In genomic region chr5:141477169-141477568, GRCh38 we compare ENCODE assay signal across 10 cellular contexts. TPM values are rescaled to one million over a fixed set of nuclear protein-coding genes. Genes with fewer than 3 reads are reported as not detected.
DNase-seq lines count a peak whose midpoint lies in the region; ATAC-seq and TF ChIP-seq lines count a peak whose summit lies in the region.
"Had no signal": no experiment of that assay in that cellular context is flagged by ENCODE, and none has a peak within 500 bp of the region (broad histone marks: within the 10 kb centered on the region; RNA-seq: fewer than 3 reads in every experiment).

No MANE protein-coding gene starts in this region.

- no peak for TF ChIP-seq EP300 in upper lobe of left lung (IDR thresholded peaks at IDR 0.05)

- in situ Hi-C loops in mammary epithelial cell (cut with MboI; ENCODE audit: low sequenced_read_pairs in 2 of 2), result loop anchor here (5.0 kb wide), 1 partner anchor 45 kb away; no protein-coding TSS in a partner anchor

- CTCF ChIA-PET in mammary epithelial cell (lab: Charles Lee; ENCODE audit: low non-redundant PET), result no interaction called here

- H3K79me2 ChIP-seq in mammary epithelial cell (ENCODE audit: insufficient read depth, low read length), result peaks cover 42% of the 10 kb centered on the region

- H3K27me3 ChIP-seq in left ventricle myocardium inferior (ENCODE audit: low read depth) (no peaks in the 10 kb centered on the region), mammary epithelial cell (ENCODE audit: insufficient read depth, low read length) (no peaks in the 10 kb centered on the region), mucosa of rectum (ENCODE audit: control insufficient read depth in 2 of 2, insufficient read depth in 2 of 2, low read length in 2 of 2) (peaks cover 0 to 7% of the 10 kb centered on the region in 2 donors), upper lobe of left lung (no peaks in the 10 kb centered on the region)

- intact Hi-C loops in left ventricle myocardium inferior (cut with micrococcal nuclease), result no loop called here
- intact Hi-C loops in cardiac septum (cut with DNase I), result loop anchor here (1.0 to 5.0 kb wide), 4 partner anchors 35 to 80 kb away; no protein-coding TSS in a partner anchor
- intact Hi-C loops in mammary epithelial cell (cut with micrococcal nuclease), result loop anchor here (2.0 to 10.0 kb wide), 3 partner anchors 44 to 142 kb away; partner anchors contain the start of genes PCDHGA1, PCDHGA10 and PCDHGA2

- no peaks in the 10 kb centered on the region for H3K36me3 ChIP-seq in left ventricle myocardium inferior
- H3K36me3 ChIP-seq in mammary epithelial cell (ENCODE audit: insufficient read depth, low read length), result no peaks in the 10 kb centered on the region
- H3K36me3 ChIP-seq in mucosa of rectum (ENCODE audit: control insufficient read depth in 2 of 2, insufficient read depth in 2 of 2, low read length in 2 of 2), result no peaks in the 10 kb centered on the region
- H3K36me3 ChIP-seq in upper lobe of left lung, result peaks cover 0 to 5% (median 0%) of the 10 kb centered on the region in 4 donors

- H3K27ac ChIP-seq in left ventricle myocardium inferior (replicated peaks) (peak overlapping the region; percentile 91), mammary epithelial cell (ENCODE audit: insufficient read depth, low read depth, low read length) (no peak overlapping the region), mucosa of rectum (ENCODE audit: low read depth in 2 of 2, low read length in 2 of 2) (no peak overlapping the region), upper lobe of left lung (peak overlapping the region; percentile 82 to 88 (median 84))
- H3K27ac ChIP-seq: KMS-11 had no signal

- peak overlapping the region; percentile 90 for H2AFZ ChIP-seq in mammary epithelial cell (ENCODE audit: low read depth, low read length)

- no peaks in the 10 kb centered on the region for H4K20me1 ChIP-seq in mammary epithelial cell (ENCODE audit: insufficient read depth, low read length)

- dilution Hi-C loops in mammary epithelial cell (cut with HindIII; ENCODE audit: low sequenced_read_pairs), result no loop called here

- H3K4me3 ChIP-seq in left ventricle myocardium inferior (peak overlapping the region; percentile 73), mammary epithelial cell (replicated peaks in 1 of 3; ENCODE audit: insufficient read depth in 1 of 3, low read depth in 2 of 3, low read length in 3 of 3) (peak overlapping the region; percentile 50 to 73 (median 72)), mucosa of rectum (ENCODE audit: low read length in 2 of 2) (peak overlapping the region; percentile 79 to 88), upper lobe of left lung (peak overlapping the region; percentile 49 to 70 (median 58))

- TF ChIP-seq POLR2A in upper lobe of left lung (IDR thresholded peaks at IDR 0.05), result no peak

- H3K4me2 ChIP-seq in mammary epithelial cell (ENCODE audit: insufficient read depth, low read depth, low read length), result peak overlapping the region; percentile 84
- H3K4me2 ChIP-seq: KMS-11 had no signal

- H3K4me1 ChIP-seq in left ventricle myocardium inferior (peaks cover 62% of the 10 kb centered on the region), mammary epithelial cell (ENCODE audit: insufficient read depth, low read length) (peaks cover 25% of the 10 kb centered on the region), mucosa of rectum (ENCODE audit: control insufficient read depth in 2 of 2, insufficient read depth in 2 of 2, low read length in 2 of 2) (peaks cover 23% of the 10 kb centered on the region in 2 donors), upper lobe of left lung (peaks cover 21 to 52% (median 34%) of the 10 kb centered on the region in 4 donors)

- TF ChIP-seq CTCF in left ventricle myocardium inferior (IDR thresholded peaks at IDR 0.05; ENCODE audit: borderline replicate concordance), result no peak
- TF ChIP-seq CTCF in mammary epithelial cell (conservative IDR thresholded peaks at IDR 0.05 in 1 of 2, IDR thresholded peaks at IDR 0.05 in 1 of 2; ENCODE audit: extremely low read depth in 1 of 2, insufficient read depth in 1 of 2, low read depth in 1 of 2, low read length in 2 of 2), result no peak
- TF ChIP-seq CTCF in upper lobe of left lung (IDR thresholded peaks at IDR 0.05), result no peak

- WGBS in mammary epithelial cell (ENCODE audit: low coverage, missing lambda C conversion rate), result 9% methylated on average over 17 of the region's 17 CpGs
- 29 to 34% methylated on average over 16 to 17 of the region's 17 CpGs for WGBS in upper lobe of left lung, 2 donors

- DNase-seq in left ventricle myocardium inferior (no peak), cardiac septum (ENCODE audit: low spot score) (no peak), mammary epithelial cell (no peak), upper lobe of left lung (no peak), OCI-M2 (lab: John Stamatoyannopoulos, UW; ENCODE audit: unreplicated experiment) (no peak), NCI-H69 (lab: John Stamatoyannopoulos, UW) (no peak)
- DNase-seq: stimulated activated CD4-positive, alpha-beta T cell treated with anti-CD3 and anti-CD28 coated beads, Interleukin-4, amount 100 ng/mL, for 24 hours had no signal

- ATAC-seq in upper lobe of left lung (ENCODE audit: low FRiP score in 2 of 2) (no peak), esophagus mucosa (no peak)

- BruUV-seq in mammary epithelial cell (replicated peaks; lab: Mats Ljungman, UMichigan), result no TSS peak

- H3K9ac ChIP-seq in mammary epithelial cell (ENCODE audit: insufficient read depth, low read length), result peak overlapping the region; percentile 95
- H3K9ac ChIP-seq in mucosa of rectum (ENCODE audit: low read depth in 1 of 2, low read length in 2 of 2), result no peak overlapping the region
- H3K9ac ChIP-seq: KMS-11 had no signal

- H3K9me3 ChIP-seq in left ventricle myocardium inferior (replicated peaks) (no peaks in the 10 kb centered on the region), mammary epithelial cell (replicated peaks; ENCODE audit: insufficient read depth, low read length) (no peaks in the 10 kb centered on the region), mucosa of rectum (ENCODE audit: control insufficient read depth in 2 of 2, low read length in 2 of 2) (no peaks in the 10 kb centered on the region), upper lobe of left lung (no peaks in the 10 kb centered on the region)

RNA-seq across cellular contexts. Expression of gene PCDHGC3, which starts 1.4 kb away (rescaled TPM):
- total RNA-seq in left ventricle myocardium inferior (15.6 TPM), cardiac septum (16.9 TPM), mammary epithelial cell (10 to 100 TPM; 74.7 to 76.3 TPM), upper lobe of left lung (100 to 1,000 TPM in 1 of 6 donors, 10 to 100 TPM in 5; 26.4 to 116 (median 50.1) TPM), esophagus mucosa (38.8 TPM)
- polyA plus RNA-seq in mammary epithelial cell, result 48.6 TPM
- 134 TPM for polyA minus RNA-seq in mammary epithelial cell

RNA-seq across cellular contexts. Expression of gene PCDHGC4, which starts 7.7 kb away (rescaled TPM):
- total RNA-seq in left ventricle myocardium inferior (1.8 TPM), cardiac septum (5.8 TPM), mammary epithelial cell (1 to 10 TPM; 1.2 to 2.7 TPM), upper lobe of left lung (10 to 100 TPM in 1 of 6 donors, 1 to 10 TPM in 4, under 1 TPM in 1; 0.69 to 24.7 (median 1.8) TPM), esophagus mucosa (1.1 TPM)
- polyA plus RNA-seq in mammary epithelial cell, result 0.14 TPM
- polyA minus RNA-seq in mammary epithelial cell, result 0.21 TPM

RNA-seq across cellular contexts. Expression of gene PCDHGC5, which starts 11.7 kb away (rescaled TPM):
- total RNA-seq in left ventricle myocardium inferior, result 2.9 TPM
- 6.1 TPM for total RNA-seq in cardiac septum
- total RNA-seq in mammary epithelial cell, result 1 to 10 TPM; 1.8 to 3.3 TPM
- 0.59 TPM for polyA plus RNA-seq in mammary epithelial cell
- polyA minus RNA-seq in mammary epithelial cell, result 1.7 TPM
- total RNA-seq in upper lobe of left lung, result 10 to 100 TPM in 1 of 6 donors, 1 to 10 TPM in 3, under 1 TPM in 2; 0.61 to 11.5 (median 1.4) TPM
- total RNA-seq in esophagus mucosa, result 1.0 TPM

RNA-seq across cellular contexts. Expression of gene PCDHGA12, which starts 46.9 kb away (rescaled TPM):
- total RNA-seq in left ventricle myocardium inferior, result 4.8 TPM
- 10.3 TPM for total RNA-seq in cardiac septum
- 10 to 100 TPM in 1 of 2 donors, 1 to 10 TPM in 1; 3.2 to 24.5 TPM for total RNA-seq in mammary epithelial cell
- 1.1 TPM for polyA plus RNA-seq in mammary epithelial cell
- polyA minus RNA-seq in mammary epithelial cell, result 0.62 TPM
- total RNA-seq in upper lobe of left lung, result 10 to 100 TPM in 1 of 6 donors, 1 to 10 TPM in 5; 4.3 to 19.9 (median 5.7) TPM
- 1.5 TPM for total RNA-seq in esophagus mucosa

RNA-seq across cellular contexts. Expression of gene PCDHGA11, which starts 56.3 kb away (rescaled TPM):
- total RNA-seq in left ventricle myocardium inferior (3.8 TPM), cardiac septum (9.6 TPM), mammary epithelial cell (1 to 10 TPM; 1.2 to 8.5 TPM), upper lobe of left lung (10 to 100 TPM in 1 of 6 donors, 1 to 10 TPM in 5; 2.0 to 16.8 (median 2.3) TPM), esophagus mucosa (1.9 TPM)
- polyA plus RNA-seq in mammary epithelial cell, result 0.12 TPM
- polyA minus RNA-seq in mammary epithelial cell, result not detected

Comparison
In these comparisons a context has a peak if more than half of its experiments do, and no peak if none do; other contexts are left out.
1. H3K27ac ChIP-seq: peak in left ventricle myocardium inferior (single experiment) and upper lobe of left lung (4 of 4); none in mammary epithelial cell (single experiment) and mucosa of rectum (0 of 2).
2. Peak in every context shown above with its lines, with median percentiles within 50 percentile points of each other: H3K4me3 ChIP-seq.